1 cellular context compared by ENCODE assay signal in genomic region chr14:90758028-90758889, GRCh38.
A peak's percentile ranks its signal among the peaks of the same experiment; 100 is the strongest.
TF ChIP-seq lines count a peak whose summit lies in the region.

No MANE protein-coding gene starts in this region.

TF ChIP-seq in K562, 482 proteins besides CTCF, POLR2A, EP300 and RAD21 (continued from another document):
- TF ChIP-seq RCOR1 (IDR thresholded peaks at IDR 0.05; ENCODE audit: borderline replicate concordance in 1 of 2, low read depth in 2 of 2, low read length in 2 of 2) (peak in 1 of 2 experiments; percentile 48; a peak in 1 of 4 replicates), NFE2 (IDR thresholded peaks at IDR 0.05; ENCODE audit: low read depth) (peak; percentile 58), MEIS2 (IDR thresholded peaks at IDR 0.05; ENCODE audit: partially characterized antibody) (peak; percentile 65), ZBTB33 (CRISPR knock-in tag; IDR thresholded peaks at IDR 0.05) (no peak), HCFC1 (IDR thresholded peaks at IDR 0.05; ENCODE audit: low read depth, low read length) (peak; percentile 31; the same call in 1 of the 2 replicates), NRF1 (conservative IDR thresholded peaks at IDR 0.05 in 1 of 2, IDR thresholded peaks at IDR 0.05 in 1 of 2) (peak; percentile 90 to 92), FOXA1 (IDR thresholded peaks at IDR 0.05; ENCODE audit: borderline replicate concordance) (no peak), ZNF316 (IDR thresholded peaks at IDR 0.05) (peak; percentile 93), STAG1 (CRISPR knock-in tag; IDR thresholded peaks at IDR 0.05; ENCODE audit: borderline replicate concordance) (peak; percentile 26; the same call in 1 of the 2 replicates), CCNT2 (IDR thresholded peaks at IDR 0.05; ENCODE audit: borderline replicate concordance, extremely low read depth, insufficient read length, low read depth, low read length) (peak; percentile 83), ZNF224 (CRISPR knock-in tag; IDR thresholded peaks at IDR 0.05) (no peak), ATF7 (IDR thresholded peaks at IDR 0.05) (0 out of 2 replicates have a peak, but pooled peaks have one; percentile 10), ZBTB7A (IDR thresholded peaks at IDR 0.05; ENCODE audit: borderline replicate concordance, control insufficient read depth, low read depth, low read length) (peak; percentile 89; the same call in 1 of the 2 replicates), MAFF (IDR thresholded peaks at IDR 0.05; ENCODE audit: low read length) (0 out of 2 replicates have a peak, but pooled peaks have one; percentile 14), THRAP3 (IDR thresholded peaks at IDR 0.05; ENCODE audit: borderline replicate concordance) (no peak), ATF4 (CRISPR knock-in tag; IDR thresholded peaks at IDR 0.05) (no peak), JUND (IDR thresholded peaks at IDR 0.05; ENCODE audit: borderline replicate concordance, low read depth, low read length) (peak; percentile 56; the same call in 1 of the 2 replicates), JUND (tag; IDR thresholded peaks at IDR 0.05; ENCODE audit: borderline replicate concordance, low read depth, low read length) (peak; percentile 22; the same call in 1 of the 3 replicates), MNT (conservative IDR thresholded peaks at IDR 0.05) (0 out of 4 replicates have a peak, but pooled peaks of 1 of the 2 experiments have one; percentile 18), MTA3 (IDR thresholded peaks at IDR 0.05; ENCODE audit: borderline replicate concordance) (no peak), FOSL1 (tag; conservative IDR thresholded peaks at IDR 0.05) (0 out of 2 replicates have a peak, but pooled peaks have one; percentile 30), MAZ (CRISPR knock-in tag; conservative IDR thresholded peaks at IDR 0.05 in 1 of 2, IDR thresholded peaks at IDR 0.05 in 1 of 2) (peak in 1 of 2 experiments; percentile 67; a peak in 2 of 4 replicates), HMG20B (CRISPR knock-in tag; IDR thresholded peaks at IDR 0.05) (no peak), MCM3 (IDR thresholded peaks at IDR 0.05) (no peak), ZBTB26 (CRISPR knock-in tag; IDR thresholded peaks at IDR 0.05) (no peak)
